31 cellular contexts compared by ENCODE assay signal in the genomic region with DNA sequence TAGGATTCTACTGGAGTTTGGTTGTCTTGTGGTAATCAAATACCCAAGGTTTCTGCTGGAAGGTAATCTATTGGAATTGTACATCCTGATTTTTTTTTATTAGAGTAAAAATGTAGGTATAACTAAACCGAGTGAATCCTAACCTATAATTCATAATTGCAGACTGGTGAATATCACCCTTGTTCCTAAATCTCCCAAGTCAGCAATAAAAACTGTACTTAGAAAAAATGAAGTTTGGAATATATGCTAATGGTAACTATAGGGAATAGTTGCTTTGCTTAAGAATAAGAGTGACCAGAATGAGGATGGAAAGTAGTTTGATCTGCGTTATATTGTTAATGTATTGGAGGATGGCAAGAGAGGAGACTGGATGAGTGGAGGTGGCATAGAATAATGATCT. TPM values are rescaled to one million over a fixed set of nuclear protein-coding genes. Genes with fewer than 3 reads are reported as not detected.
DNase-seq lines count a peak whose midpoint lies in the region; ATAC-seq, FAIRE-seq and TF ChIP-seq lines count a peak whose summit lies in the region.
"Had no signal": no experiment of that assay in that cellular context is flagged by ENCODE, and none has a peak within 500 bp of the region (broad histone marks: within the 10 kb centered on the region; RNA-seq: fewer than 3 reads in every experiment).

No MANE protein-coding gene starts in this region.

- H3K4me3 ChIP-seq in breast epithelium = no peak overlapping the region
- no peak overlapping the region for H3K4me3 ChIP-seq in A549
- no peak overlapping the region for H3K4me3 ChIP-seq in SK-N-MC
- H3K4me3 ChIP-seq: BLaER1 had no signal

- POLR2A ChIA-PET in MCF 10A (lab: Yijun Ruan, JAX) = no interaction called here
- POLR2A ChIA-PET in A549 (lab: Yijun Ruan, JAX) = no interaction called here

- CTCF ChIA-PET in MCF 10A (lab: Yijun Ruan, JAX) = interaction anchor here (0.8 kb wide), 1 partner anchor 132 kb away, joined by 3 read pairs; no protein-coding TSS in a partner anchor
- CTCF ChIA-PET in A549 (lab: Yijun Ruan, JAX) = no interaction called here

- H3K4me1 Mint-ChIP-seq in MCF 10A (ENCODE audit: insufficient read depth, unreplicated experiment) (no peaks in the 10 kb centered on the region), endothelial cell (ENCODE audit: unreplicated experiment) (no peaks in the 10 kb centered on the region)
- H3K4me1 Mint-ChIP-seq: CD14-positive monocyte; CD4-positive, alpha-beta memory T cell; CD8-positive, alpha-beta memory T cell had no signal

- no peak overlapping the region for H3K4me2 ChIP-seq in A549
- H3K4me2 ChIP-seq: BLaER1 had no signal

- H3K4me1 ChIP-seq in breast epithelium (no peaks in the 10 kb centered on the region), A549 (no peaks in the 10 kb centered on the region)
- H3K4me1 ChIP-seq: BE2C, BLaER1 had no signal

- no peaks in the 10 kb centered on the region for H3K9me3 ChIP-seq in breast epithelium
- no peaks in the 10 kb centered on the region for H3K9me3 ChIP-seq in A549
- H3K9me3 ChIP-seq in SK-N-MC (ENCODE audit: low read depth, low read length) = no peaks in the 10 kb centered on the region
- H3K9me3 ChIP-seq: BE2C, BLaER1 had no signal

- intact Hi-C loops in MCF 10A (cut with micrococcal nuclease) = no loop called here
- intact Hi-C loops in breast epithelium (cut with DNase I; ENCODE audit: low total_unique reads) = no loop called here

- no TSS peak for BruUV-seq in MCF 10A (replicated peaks; lab: Mats Ljungman, UMichigan)

- FAIRE-seq in A549 (lab: Jason Lieb, UNC) = no peak
- FAIRE-seq: GM12891, GM18507 had no signal

- no peaks in the 10 kb centered on the region for H3K27me3 ChIP-seq in breast epithelium
- H3K27me3 ChIP-seq: BE2C, BLaER1 had no signal

- H3K9ac ChIP-seq in SK-N-MC (ENCODE audit: insufficient read length) = no peak overlapping the region
- H3K9ac ChIP-seq: BLaER1 had no signal

- H3K27ac ChIP-seq in breast epithelium = no peak overlapping the region
- no peak overlapping the region for H3K27ac ChIP-seq in A549
- H3K27ac ChIP-seq in SK-N-MC = peak overlapping the region; percentile 46; the same call in 1 of the 2 replicates
- H3K27ac ChIP-seq: 22Rv1, BLaER1 had no signal

- H3K4me3 Mint-ChIP-seq in MCF 10A (ENCODE audit: unreplicated experiment) = no peak overlapping the region
- no peak overlapping the region for H3K4me3 Mint-ChIP-seq in endothelial cell (ENCODE audit: unreplicated experiment)
- H3K4me3 Mint-ChIP-seq: CD14-positive monocyte; CD4-positive, alpha-beta memory T cell; CD4-positive, CD25-positive, alpha-beta regulatory T cell; CD8-positive, alpha-beta memory T cell had no signal

- TF ChIP-seq CTCF in MCF 10A (IDR thresholded peaks at IDR 0.05; ENCODE audit: unreplicated experiment) = no peak
- TF ChIP-seq CTCF in breast epithelium (IDR thresholded peaks at IDR 0.05) = no peak
- no peak for TF ChIP-seq CTCF in A549 (IDR thresholded peaks at IDR 0.05)
- no peak for TF ChIP-seq CTCF in endothelial cell (IDR thresholded peaks at IDR 0.05; ENCODE audit: unreplicated experiment)

- peak overlapping the region; percentile 29 for H3K27ac Mint-ChIP-seq in MCF 10A (ENCODE audit: low read depth, unreplicated experiment)
- peak overlapping the region; percentile 18 for H3K27ac Mint-ChIP-seq in endothelial cell (ENCODE audit: unreplicated experiment)
- H3K27ac Mint-ChIP-seq: CD14-positive monocyte; CD4-positive, alpha-beta memory T cell; CD4-positive, CD25-positive, alpha-beta regulatory T cell; CD8-positive, alpha-beta memory T cell had no signal

- no peak for TF ChIP-seq EP300 in A549 (IDR thresholded peaks at IDR 0.05)

- TF ChIP-seq POLR2A in breast epithelium (IDR thresholded peaks at IDR 0.05) (no peak), A549 (IDR thresholded peaks at IDR 0.05; ENCODE audit: low read length) (no peak)

- no peaks in the 10 kb centered on the region for H3K36me3 ChIP-seq in breast epithelium
- H3K36me3 ChIP-seq in SK-N-MC (ENCODE audit: insufficient read depth, low read length) = no peaks in the 10 kb centered on the region
- H3K36me3 ChIP-seq: BE2C, BLaER1 had no signal

- ATAC-seq in A549 = no peak

- H3K27me3 Mint-ChIP-seq in MCF 10A (ENCODE audit: insufficient read depth, unreplicated experiment) = no peaks in the 10 kb centered on the region
- H3K27me3 Mint-ChIP-seq in endothelial cell (ENCODE audit: unreplicated experiment) = peaks cover 2% of the 10 kb centered on the region

- DNase-seq in MCF 10A (ENCODE audit: unreplicated experiment) = no peak
- DNase-seq in breast epithelium (ENCODE audit: low spot score in 2 of 2) = no peak
- DNase-seq in A549 (ENCODE audit: low read depth in 1 of 2, low spot score in 1 of 2) = no peak
- no peak for DNase-seq in SK-N-MC (ENCODE audit: low read depth, low spot score)
- DNase-seq in endothelial cell (ENCODE audit: low spot score) = no peak
- no peak for DNase-seq in GDM1 (lab: John Stamatoyannopoulos, UW)
- DNase-seq in stimulated activated CD4-positive, alpha-beta T cell treated with anti-CD3 and anti-CD28 coated beads, Interleukin-1b, Interleukin-23, amount 100 ng/mL, for 48 hours = no peak
- DNase-seq: ACHN; BE2C; C1 segment of cervical spinal cord; CD4-positive, alpha-beta memory T cell; CD4-positive, CD25-positive, alpha-beta regulatory T cell; CD8-positive, alpha-beta memory T cell; COR-L47; DMS 273 treated with DMSO at 0.1 percent for 48 hours; DMS153; DMS53; DMS79; DND-41; EL; GF-D8 had no signal

- no peak for TF ChIP-seq RAD21 in A549 (conservative IDR thresholded peaks at IDR 0.05 in 1 of 2, IDR thresholded peaks at IDR 0.05 in 1 of 2)

- no peaks in the 10 kb centered on the region for H3K36me3 Mint-ChIP-seq in MCF 10A (ENCODE audit: insufficient read depth, unreplicated experiment)
- H3K36me3 Mint-ChIP-seq in endothelial cell (ENCODE audit: low read depth, unreplicated experiment) = no peaks in the 10 kb centered on the region
- H3K36me3 Mint-ChIP-seq: CD14-positive monocyte; CD4-positive, alpha-beta memory T cell; CD4-positive, CD25-positive, alpha-beta regulatory T cell; CD8-positive, alpha-beta memory T cell had no signal

- H3K9me3 Mint-ChIP-seq in MCF 10A (ENCODE audit: unreplicated experiment) (no peaks in the 10 kb centered on the region), endothelial cell (ENCODE audit: unreplicated experiment) (no peaks in the 10 kb centered on the region)
- H3K9me3 Mint-ChIP-seq: CD4-positive, alpha-beta memory T cell; CD4-positive, CD25-positive, alpha-beta regulatory T cell had no signal

- WGBS in A549 (ENCODE audit: missing lambda C conversion rate) = 25% methylated on average over 2 of the region's 2 CpGs

TF ChIP-seq in A549, 52 proteins besides CTCF, POLR2A, EP300 and RAD21:
- TF ChIP-seq POLR2AphosphoS2 (conservative IDR thresholded peaks at IDR 0.05; ENCODE audit: low read length) (no peak), MAZ (IDR thresholded peaks at IDR 0.05; ENCODE audit: borderline replicate concordance, low read depth, low read length) (no peak), KDM1A (IDR thresholded peaks at IDR 0.05; ENCODE audit: low read depth) (no peak), MAFK (IDR thresholded peaks at IDR 0.05; ENCODE audit: partially characterized antibody) (peak; percentile 66), NR3C1 (IDR thresholded peaks at IDR 0.05) (no peak), ZSCAN20 (CRISPR knock-in tag; IDR thresholded peaks at IDR 0.05) (no peak), CHD2 (IDR thresholded peaks at IDR 0.05; ENCODE audit: low read length, partially characterized antibody) (no peak)
- TF ChIP-seq, protein P1, sequence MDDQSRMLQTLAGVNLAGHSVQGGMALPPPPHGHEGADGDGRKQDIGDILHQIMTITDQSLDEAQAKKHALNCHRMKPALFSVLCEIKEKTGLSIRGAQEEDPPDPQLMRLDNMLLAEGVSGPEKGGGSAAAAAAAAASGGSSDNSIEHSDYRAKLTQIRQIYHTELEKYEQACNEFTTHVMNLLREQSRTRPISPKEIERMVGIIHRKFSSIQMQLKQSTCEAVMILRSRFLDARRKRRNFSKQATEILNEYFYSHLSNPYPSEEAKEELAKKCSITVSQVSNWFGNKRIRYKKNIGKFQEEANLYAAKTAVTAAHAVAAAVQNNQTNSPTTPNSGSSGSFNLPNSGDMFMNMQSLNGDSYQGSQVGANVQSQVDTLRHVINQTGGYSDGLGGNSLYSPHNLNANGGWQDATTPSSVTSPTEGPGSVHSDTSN (IDR thresholded peaks at IDR 0.05) = no peak

RNA-seq across cellular contexts. Expression of gene FZD8, which starts 10.7 kb away (rescaled TPM):
- 9.8 and 13.0 TPM in 2 replicates for total RNA-seq in MCF 10A (2022)
- total RNA-seq in breast epithelium = 1 to 10 TPM; 2.9 to 9.5 (median 3.0) TPM
- 4.4 and 4.9 TPM in 2 replicates for polyA plus RNA-seq in A549 (2011; rRNA removed)
- 10.2 and 18.1 TPM in 2 replicates for polyA plus RNA-seq in A549 (2012; cell fraction: cytosol; rRNA removed)
- polyA plus RNA-seq in A549 (2012; cell fraction: nucleus; rRNA removed) = 22.2 and 33.0 TPM in 2 replicates
- 9.3 to 13.4 TPM (median 13.1 TPM) in 3 replicates for polyA plus RNA-seq in A549 (2017; fragmentation: RNase III; extraction: RNeasy Plus Mini Kit Qiagen cat#74134 plus additional on column Dnase treatment)
- 10.2 and 10.5 TPM in 2 replicates for polyA minus RNA-seq in A549 (2011; rRNA and poly(A)+ RNA removed)
- total RNA-seq in endothelial cell (ENCODE audit: unreplicated experiment) = 45.9 TPM
- polyA plus RNA-seq: CD4-positive, alpha-beta memory T cell; CD4-positive, CD25-positive, alpha-beta regulatory T cell; CD8-positive, alpha-beta memory T cell had no signal

RNA-seq across cellular contexts. Expression of gene GJD4, which starts 47.7 kb away (rescaled TPM):
- total RNA-seq in MCF 10A (2022) = not detected in 2 replicates
- total RNA-seq in breast epithelium = not detected
- polyA plus RNA-seq in A549 (2011; rRNA removed) = not detected in 2 replicates
- polyA plus RNA-seq in A549 (2012; cell fraction: cytosol; rRNA removed) = 0.03 TPM in 1 of 2 replicates, not detected in the other
- 0.07 TPM in 2 replicates for polyA plus RNA-seq in A549 (2012; cell fraction: nucleus; rRNA removed)
- polyA plus RNA-seq in A549 (2017; fragmentation: RNase III; extraction: RNeasy Plus Mini Kit Qiagen cat#74134 plus additional on column Dnase treatment) = 0.05 TPM in 1 of 3 replicates, not detected in the others
- not detected in 2 replicates for polyA minus RNA-seq in A549 (2011; rRNA and poly(A)+ RNA removed)
- not detected for total RNA-seq in endothelial cell (ENCODE audit: unreplicated experiment)
- total RNA-seq: A172; A673; CD4-positive, CD25-positive, alpha-beta regulatory T cell; CD8-positive, alpha-beta memory T cell; Daoy; G401 had no signal
- polyA plus RNA-seq: AG04450; CD14-positive monocyte; CD4-positive, alpha-beta memory T cell; CD4-positive, CD25-positive, alpha-beta regulatory T cell; CD8-positive, alpha-beta memory T cell had no signal
